In the genomic region with DNA sequence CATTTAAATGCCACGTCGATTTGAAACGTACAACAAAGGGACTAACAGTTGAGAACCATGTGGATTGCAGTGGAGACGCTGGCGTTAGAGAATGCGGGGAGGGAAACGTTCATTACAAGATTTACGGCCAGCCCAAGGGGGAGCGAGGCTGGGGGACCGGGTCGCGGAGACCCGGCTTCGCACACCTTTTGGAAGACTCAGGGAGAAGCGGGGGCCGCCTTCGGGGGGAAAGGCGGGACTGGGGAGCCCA, we compare ENCODE assay signal across 8 cellular contexts. TPM values are rescaled to one million over a fixed set of nuclear protein-coding genes. Genes with fewer than 3 reads are reported as not detected.
DNase-seq lines count a peak whose midpoint lies in the region; ATAC-seq and TF ChIP-seq lines count a peak whose summit lies in the region.

No MANE protein-coding gene starts in this region.

- intact Hi-C loops in Panc1 (cut with micrococcal nuclease; ENCODE audit: unreplicated experiment) = no loop called here

- peak overlapping the region; percentile 44 for H3K4me3 Mint-ChIP-seq in endothelial cell (ENCODE audit: unreplicated experiment)

- CTCF ChIA-PET in Panc1 (lab: Charles Lee) = no interaction called here

- no peaks in the 10 kb centered on the region for H3K9me3 ChIP-seq in Panc1 (ENCODE audit: control insufficient read depth, insufficient read depth, low read depth, low read length)

- H3K4me3 ChIP-seq in Panc1 (ENCODE audit: low read depth in 2 of 2, low read length in 2 of 2) = peak overlapping the region; percentile 58 to 67

- peak; percentile 11 for ATAC-seq in Panc1

- H3K36me3 ChIP-seq in Panc1 (ENCODE audit: control insufficient read depth, insufficient read depth, low read length) = no peaks in the 10 kb centered on the region

- H3K27ac ChIP-seq in Panc1 (ENCODE audit: low read length) = peak overlapping the region; percentile 92

- H3K9me3 Mint-ChIP-seq in endothelial cell (ENCODE audit: unreplicated experiment) = peaks cover 24% of the 10 kb centered on the region

- H3K4me1 Mint-ChIP-seq in endothelial cell (ENCODE audit: unreplicated experiment) = no peaks in the 10 kb centered on the region

- POLR2A ChIA-PET in Panc1 (lab: Charles Lee) = interaction anchor here (0.6 kb wide), 1 partner anchor 240 kb away, joined by 3 read pairs; no protein-coding TSS in a partner anchor

- H3K4me1 ChIP-seq in Panc1 (ENCODE audit: control insufficient read depth, insufficient read depth, low read length) = no peaks in the 10 kb centered on the region

- DNase-seq in NCI-H2196 (lab: John Stamatoyannopoulos, UW; ENCODE audit: unreplicated experiment) = peak; percentile 51
- no peak for DNase-seq in NCI-H2196 treated with DMSO at 0.1 percent for 48 hours (lab: John Stamatoyannopoulos, UW; ENCODE audit: unreplicated experiment)
- no peak for DNase-seq in Panc1 (ENCODE audit: low read depth, low spot score)
- no peak for DNase-seq in endothelial cell (ENCODE audit: low spot score)
- DNase-seq in pons (ENCODE audit: low spot score) = peak; percentile 24
- no peak for DNase-seq in NCI-H1930 (lab: John Stamatoyannopoulos, UW)
- no peak for DNase-seq in COR-L47 (lab: John Stamatoyannopoulos, UW)
- no peak for DNase-seq in HT-29 (ENCODE audit: low spot score)

- H3K27ac Mint-ChIP-seq in endothelial cell (ENCODE audit: unreplicated experiment) = no peak overlapping the region

- no peak for TF ChIP-seq CTCF in Panc1 (IDR thresholded peaks at IDR 0.05)
- no peak for TF ChIP-seq CTCF in endothelial cell (IDR thresholded peaks at IDR 0.05; ENCODE audit: unreplicated experiment)

- BruUV-seq in Panc1 (replicated peaks; lab: Mats Ljungman, UMichigan) = no TSS peak

- H3K27me3 ChIP-seq in Panc1 (ENCODE audit: control insufficient read depth, insufficient read depth, low read length) = no peaks in the 10 kb centered on the region

- in situ Hi-C loops in Panc1 (cut with HindIII; ENCODE audit: low pct_unique_long_range_greater_than_20kb, low sequenced_read_pairs) = no loop called here

- peaks cover 8% of the 10 kb centered on the region for H3K27me3 Mint-ChIP-seq in endothelial cell (ENCODE audit: unreplicated experiment)

- peaks cover 21% of the 10 kb centered on the region for H3K36me3 Mint-ChIP-seq in endothelial cell (ENCODE audit: low read depth, unreplicated experiment)

RNA-seq across cellular contexts. Expression of a gene that starts 20.8 kb away (rescaled TPM):
- total RNA-seq in Panc1 (2021; ENCODE audit: unreplicated experiment) (not detected), endothelial cell (ENCODE audit: unreplicated experiment) (not detected)
- 0.05 TPM for polyA plus RNA-seq in Panc1 (2012; ENCODE audit: insufficient read length)
- not detected in 2 replicates for total RNA-seq in HT-29 (2014; rRNA removed; shearing (Covaris generic))

RNA-seq across cellular contexts. Expression of a gene that starts 48.8 kb away (rescaled TPM):
- total RNA-seq in Panc1 (2021; ENCODE audit: unreplicated experiment) = not detected
- not detected for polyA plus RNA-seq in Panc1 (2012; ENCODE audit: insufficient read length)
- total RNA-seq in endothelial cell (ENCODE audit: unreplicated experiment) = not detected
- total RNA-seq in HT-29 (2014; rRNA removed; shearing (Covaris generic)) = 0.18 TPM in 1 of 2 replicates, not detected in the other

Comparison
In these comparisons a context has a peak if more than half of its experiments do, and no peak if none do; other contexts are left out.
1. DNase-seq: peak in NCI-H2196 (single experiment) and pons (single experiment); none in NCI-H2196 treated with DMSO at 0.1 percent for 48 hours (single experiment), Panc1 (single experiment), endothelial cell (single experiment), NCI-H1930 (0 of 2), COR-L47 (single experiment) and HT-29 (single experiment).